ENCODE assay signal across 27 cellular contexts in genomic region chr4:33465565-33465964, GRCh38.
DNase-seq lines count a peak whose midpoint lies in the region; ATAC-seq, FAIRE-seq and TF ChIP-seq lines count a peak whose summit lies in the region.
"Had no signal": no experiment of that assay in that cellular context is flagged by ENCODE, and none has a peak within 500 bp of the region (broad histone marks: within the 10 kb centered on the region; RNA-seq: fewer than 3 reads in every experiment).

No MANE protein-coding gene starts in this region.

- no peaks in the 10 kb centered on the region for H3F3A ChIP-seq in PC-3 (ENCODE audit: low read length, unreplicated experiment)

- H2AFZ ChIP-seq in K562 (ENCODE audit: low read depth, low read length) (no peak overlapping the region), PC-3 (ENCODE audit: low read length) (no peak overlapping the region)

- H3K9ac ChIP-seq in K562 (ENCODE audit: insufficient read depth in 1 of 2, low read depth in 2 of 2, low read length in 2 of 2) (no peak overlapping the region), PC-3 (ENCODE audit: low read length) (no peak overlapping the region)
- H3K9ac ChIP-seq: BLaER1 had no signal

- no peak for ATAC-seq in A549
- ATAC-seq in K562: no peak
- no peak for ATAC-seq in GM18867 (IDR thresholded peaks at IDR 0.05; ENCODE audit: unreplicated experiment)
- ATAC-seq in PC-3: no peak
- ATAC-seq: GM12878 had no signal

- BruUV-seq in K562 (replicated peaks; lab: Mats Ljungman, UMichigan): no TSS peak
- no TSS peak for BruUV-seq in PC-3 (replicated peaks; lab: Mats Ljungman, UMichigan)

- no peaks in the 10 kb centered on the region for H3K79me2 ChIP-seq in K562 (ENCODE audit: control insufficient read depth, insufficient read depth, low read length)
- no peaks in the 10 kb centered on the region for H3K79me2 ChIP-seq in PC-3 (ENCODE audit: low read length)

- DNase-seq in A549 (ENCODE audit: low read depth in 1 of 2, low spot score in 1 of 2) (no peak), K562 (ENCODE audit: extremely low read depth in 1 of 4, low spot score in 3 of 4) (no peak), frontal cortex (ENCODE audit: low spot score in 2 of 2) (no peak), PC-3 (no peak), NCI-H748 (lab: John Stamatoyannopoulos, UW; ENCODE audit: unreplicated experiment) (no peak)
- DNase-seq: 8988T; ACHN; BE2C; C1 segment of cervical spinal cord; CD4-positive, alpha-beta memory T cell; CD4-positive, CD25-positive, alpha-beta regulatory T cell; CD8-positive, alpha-beta memory T cell; COR-L47; DMS 273 treated with DMSO at 0.1 percent for 48 hours; DMS153; DMS53; DMS79; DND-41; EL; GDM1 had no signal

- H4K20me1 ChIP-seq in K562 (replicated peaks; ENCODE audit: control insufficient read depth, insufficient read depth, low read length): no peaks in the 10 kb centered on the region
- H4K20me1 ChIP-seq in PC-3 (ENCODE audit: low read length): no peaks in the 10 kb centered on the region
- H4K20me1 ChIP-seq: BLaER1 had no signal

- CTCF ChIA-PET in A549 (lab: Yijun Ruan, JAX) (no interaction called here), K562 (lab: Yijun Ruan, JAX; ENCODE audit: low intra/inter-chr PET ratio) (no interaction called here), PC-3 (lab: Charles Lee) (no interaction called here)

- H3K9me3 ChIP-seq in A549 (no peaks in the 10 kb centered on the region), K562 (replicated peaks; ENCODE audit: control insufficient read depth, insufficient read depth, low read depth, low read length) (no peaks in the 10 kb centered on the region), PC-3 (ENCODE audit: low read length) (no peaks in the 10 kb centered on the region)
- H3K9me3 ChIP-seq: BE2C, BLaER1 had no signal

- intact Hi-C loops in K562 (cut with micrococcal nuclease) (no loop called here), PC-3 (cut with micrococcal nuclease) (loop anchor here (10.0 kb wide), 1 partner anchor 59 kb away; no protein-coding TSS in a partner anchor)

- no peak for TF ChIP-seq CTCF in A549 (IDR thresholded peaks at IDR 0.05)
- TF ChIP-seq CTCF in K562 (IDR thresholded peaks at IDR 0.05 in 2 of 3, conservative IDR thresholded peaks at IDR 0.05 in 1 of 3; ENCODE audit: insufficient read depth in 2 of 3, low read depth in 1 of 3, low read length in 3 of 3): no peak
- no peak for TF ChIP-seq CTCF in PC-3 (conservative IDR thresholded peaks at IDR 0.05; ENCODE audit: low read depth, low read length)

- FAIRE-seq in A204.1 (lab: Jason Lieb, UNC) (peak; percentile 51), A549 (lab: Jason Lieb, UNC) (no peak), K562 (lab: Jason Lieb, UNC) (no peak), frontal cortex (lab: Jason Lieb, UNC) (peak; percentile 30)
- FAIRE-seq: GM12878, GM12892, GM18507, GM19239 had no signal

- TF ChIP-seq POLR2A in A549 (IDR thresholded peaks at IDR 0.05; ENCODE audit: low read length) (no peak), K562 (conservative IDR thresholded peaks at IDR 0.05) (no peak)

- H3K9me2 ChIP-seq in PC-3 (replicated peaks; ENCODE audit: low read length): no peaks in the 10 kb centered on the region

- H3K9me1 ChIP-seq in K562 (ENCODE audit: control insufficient read depth, insufficient read depth, low read length): no peaks in the 10 kb centered on the region

- H3K27ac ChIP-seq in A549 (no peak overlapping the region), K562 (ENCODE audit: extremely low read depth, low read depth, low read length) (no peak overlapping the region), PC-3 (ENCODE audit: low read length) (no peak overlapping the region)
- H3K27ac ChIP-seq: BLaER1 had no signal

- POLR2A ChIA-PET in A549 (lab: Yijun Ruan, JAX) (no interaction called here), K562 (lab: Yijun Ruan, JAX) (interaction anchor here (0.6 kb wide), 1 partner anchor 139 kb away, joined by 3 read pairs; no protein-coding TSS in a partner anchor), PC-3 (lab: Charles Lee; ENCODE audit: unreplicated experiment) (no interaction called here)

- in situ Hi-C loops in K562 (cut with MboI): no loop called here

- TF ChIP-seq RAD21 in A549 (conservative IDR thresholded peaks at IDR 0.05 in 1 of 2, IDR thresholded peaks at IDR 0.05 in 1 of 2): no peak
- no peak for TF ChIP-seq RAD21 in K562 (CRISPR knock-in tag; conservative IDR thresholded peaks at IDR 0.05 in 1 of 2, IDR thresholded peaks at IDR 0.05 in 1 of 2)

- H3K36me3 ChIP-seq in K562 (ENCODE audit: control insufficient read depth, insufficient read depth, low read length) (no peaks in the 10 kb centered on the region), PC-3 (ENCODE audit: low read depth, low read length) (no peaks in the 10 kb centered on the region)
- H3K36me3 ChIP-seq: BE2C, BLaER1 had no signal

- H3K4me2 ChIP-seq in A549 (no peak overlapping the region), K562 (ENCODE audit: insufficient read depth, low read length) (no peak overlapping the region), PC-3 (ENCODE audit: low read length) (no peak overlapping the region)
- H3K4me2 ChIP-seq: BLaER1 had no signal

- TF ChIP-seq EP300 in A549 (IDR thresholded peaks at IDR 0.05): no peak
- TF ChIP-seq EP300 in K562 (IDR thresholded peaks at IDR 0.05; ENCODE audit: low read length): no peak

- H3K4me1 ChIP-seq in A549 (no peaks in the 10 kb centered on the region), K562 (replicated peaks in 1 of 2; ENCODE audit: control insufficient read depth in 2 of 2, insufficient read depth in 2 of 2, low read length in 2 of 2) (no peaks in the 10 kb centered on the region), PC-3 (ENCODE audit: insufficient read depth, low read length) (no peaks in the 10 kb centered on the region)
- H3K4me1 ChIP-seq: BE2C, BLaER1 had no signal

- H3K27me3 ChIP-seq in K562 (ENCODE audit: control insufficient read depth in 2 of 2, insufficient read depth in 2 of 2, low read length in 2 of 2) (no peaks in the 10 kb centered on the region), PC-3 (ENCODE audit: low read length) (no peaks in the 10 kb centered on the region)
- H3K27me3 ChIP-seq: BE2C, BLaER1 had no signal

- H3K4me3 ChIP-seq in A549 (no peak overlapping the region), K562 (no peak overlapping the region), PC-3 (ENCODE audit: low read length) (no peak overlapping the region)
- H3K4me3 ChIP-seq: BLaER1, GM12878 had no signal

TF ChIP-seq in A549, 52 proteins besides CTCF, POLR2A, EP300 and RAD21:
- TF ChIP-seq MAFK (IDR thresholded peaks at IDR 0.05; ENCODE audit: partially characterized antibody): peak; percentile 58
- no peak for TF ChIP-seq ESRRA (IDR thresholded peaks at IDR 0.05; ENCODE audit: borderline replicate concordance, low read length)
- no peak for TF ChIP-seq SMC3 (IDR thresholded peaks at IDR 0.05)
- no peak for TF ChIP-seq ATOH8 (CRISPR knock-in tag; IDR thresholded peaks at IDR 0.05; ENCODE audit: low read depth)

TF ChIP-seq in K562, 482 proteins besides CTCF, POLR2A, EP300 and RAD21 (continues in another document):
- TF ChIP-seq ATF4 (CRISPR knock-in tag; IDR thresholded peaks at IDR 0.05) (no peak), HINFP (tag; conservative IDR thresholded peaks at IDR 0.05; ENCODE audit: low read depth) (no peak), PATZ1 (CRISPR knock-in tag; IDR thresholded peaks at IDR 0.05; ENCODE audit: borderline replicate concordance) (no peak), ELF1 (tag; IDR thresholded peaks at IDR 0.05) (no peak), MAFF (IDR thresholded peaks at IDR 0.05; ENCODE audit: low read length) (peak; percentile 61), MITF (IDR thresholded peaks at IDR 0.05) (no peak), HDAC6 (IDR thresholded peaks at IDR 0.05; ENCODE audit: low read depth, low read length) (no peak)
